35 cellular contexts compared by ENCODE assay signal in genomic region chr4:17967078-17967477, GRCh38.
"Had no signal": no experiment of that assay in that cellular context is flagged by ENCODE, and none has a peak within 500 bp of the region (broad histone marks: within the 10 kb centered on the region; RNA-seq: fewer than 3 reads in every experiment).

No MANE protein-coding gene starts in this region.

- DNase-seq: Karpas-422, Kasumi-1, MM.1S, MV-4-11, NCI-H1048, NCI-H1092, NCI-H1105, NCI-H1105 treated with DMSO at 0.1 percent for 48 hours, NCI-H1417, NCI-H1417 treated with DMSO at 0.1 percent for 48 hours, NCI-H1436, NCI-H1436 treated with DMSO at 0.1 percent for 48 hours, NCI-H146, NCI-H1694, NCI-H1694 treated with DMSO at 0.1 percent for 48 hours, NCI-H187, NCI-H187 treated with DMSO at 0.1 percent for 48 hours, NCI-H1930, NCI-H2029, NCI-H2029 treated with DMSO at 0.1 percent for 48 hours, NCI-H2081, NCI-H2081 treated with DMSO at 0.1 percent for 48 hours, NCI-H2107, NCI-H2171, NCI-H2171 treated with DMSO at 0.1 percent for 48 hours, NCI-H2227 treated with DMSO at 0.1 percent for 48 hours, NCI-H226, NCI-H345, NCI-H446, NCI-H446 treated with DMSO at 0.1 percent for 48 hours, NCI-H510A, NCI-H510A treated with DMSO at 0.1 percent for 48 hours, NCI-H524, NCI-H524 treated with DMSO at 0.1 percent for 48 hours, NCI-H526 had no signal
